Comparison of ENCODE assay signal across 8 cellular contexts in genomic region chr11:64230209-64230984, GRCh38.
DNase-seq lines count a peak whose midpoint lies in the region; ATAC-seq and TF ChIP-seq lines count a peak whose summit lies in the region.

Gene DNAJC4 (plus strand): TSS chr11:64230548. CDS start chr11:64230855, 307 bp downstream.

- H3K27ac ChIP-seq in RWPE1, result peak within 1 kb of the TSS; percentile 98

- H3K4me1 Mint-ChIP-seq in nephron, result peaks cover 34% of the 10 kb centered on the region
- peaks cover 58% of the 10 kb centered on the region for H3K4me1 Mint-ChIP-seq in stimulated activated naive CD8-positive, alpha-beta T cell treated with anti-CD3 and anti-CD28 coated beads, Interleukin-15, Interleukin-2, amounts not matched to agents 100 ng/mL and 50 ng/mL, for 24 hours (ENCODE audit: low read depth)

- H3K36me3 Mint-ChIP-seq in nephron (ENCODE audit: low read depth), result no peaks in the 10 kb centered on the region
- H3K36me3 Mint-ChIP-seq in stimulated activated naive CD8-positive, alpha-beta T cell treated with anti-CD3 and anti-CD28 coated beads, Interleukin-15, Interleukin-2, amounts not matched to agents 100 ng/mL and 50 ng/mL, for 24 hours (ENCODE audit: low read depth), result no peaks in the 10 kb centered on the region

- no peaks in the 10 kb centered on the region for H3K9me3 Mint-ChIP-seq in nephron
- H3K9me3 Mint-ChIP-seq in stimulated activated naive CD8-positive, alpha-beta T cell treated with anti-CD3 and anti-CD28 coated beads, Interleukin-15, Interleukin-2, amounts not matched to agents 100 ng/mL and 50 ng/mL, for 24 hours, result no peaks in the 10 kb centered on the region

- H3K4me3 ChIP-seq in LNCaP clone FGC (ENCODE audit: low read depth, low read length) (peak within 1 kb of the TSS; percentile 69), fibroblast of pulmonary artery (replicated peaks; ENCODE audit: low read depth, low read length) (peak within 1 kb of the TSS; percentile 76)

- peak within 1 kb of the TSS; percentile 84 to 92 (median 89) for H3K4me3 Mint-ChIP-seq in nephron
- peak within 1 kb of the TSS; percentile 86 for H3K4me3 Mint-ChIP-seq in stimulated activated naive CD8-positive, alpha-beta T cell treated with anti-CD3 and anti-CD28 coated beads, Interleukin-15, Interleukin-2, amounts not matched to agents 100 ng/mL and 50 ng/mL, for 24 hours

- peaks cover 4% of the 10 kb centered on the region for H3K27me3 Mint-ChIP-seq in nephron (ENCODE audit: low read depth)
- no peaks in the 10 kb centered on the region for H3K27me3 Mint-ChIP-seq in stimulated activated naive CD8-positive, alpha-beta T cell treated with anti-CD3 and anti-CD28 coated beads, Interleukin-15, Interleukin-2, amounts not matched to agents 100 ng/mL and 50 ng/mL, for 24 hours

- DNase-seq in COR-L47 (lab: John Stamatoyannopoulos, UW) (peak; percentile 97), LNCaP clone FGC (ENCODE audit: low read depth) (peak; percentile 72), RWPE1 (ENCODE audit: low spot score) (no peak), fibroblast of pulmonary artery (ENCODE audit: low read depth) (peak; percentile 86)
- DNase-seq in activated effector memory CD4-positive, alpha-beta T cell treated with anti-CD3 and anti-CD28 coated beads, Interleukin-2, amount 50 U/mL, for 16 hours, result peak; percentile 95

- H3K27ac Mint-ChIP-seq in nephron, result peak within 1 kb of the TSS; percentile 62 to 92 (median 89)
- peak within 1 kb of the TSS; percentile 85 for H3K27ac Mint-ChIP-seq in stimulated activated naive CD8-positive, alpha-beta T cell treated with anti-CD3 and anti-CD28 coated beads, Interleukin-15, Interleukin-2, amounts not matched to agents 100 ng/mL and 50 ng/mL, for 24 hours

- POLR2A ChIA-PET in RWPE1 (lab: Yijun Ruan, JAX; ENCODE audit: low non-redundant PET), result interaction anchor here (0.5 kb wide), 1 partner anchor 94 kb away, joined by 3 read pairs; no protein-coding TSS in a partner anchor

- CTCF ChIA-PET in RWPE1 (lab: Yijun Ruan, JAX), result interaction anchor here (0.6 kb wide), 2 partner anchors 77 to 1549 kb away, joined by 3 to 4 read pairs; no protein-coding TSS in a partner anchor

- peak; percentile 42 for ATAC-seq in GM21528 (IDR thresholded peaks at IDR 0.05; ENCODE audit: low FRiP score, unreplicated experiment)

- TF ChIP-seq CTCF in LNCaP clone FGC (IDR thresholded peaks at IDR 0.05; ENCODE audit: control insufficient read depth, extremely low read depth, insufficient read depth), result no peak
- TF ChIP-seq CTCF in RWPE1 (conservative IDR thresholded peaks at IDR 0.05; ENCODE audit: low read depth), result no peak
- TF ChIP-seq CTCF in fibroblast of pulmonary artery (IDR thresholded peaks at IDR 0.05; ENCODE audit: low read length, missing control alignments), result no peak
- no peak for TF ChIP-seq CTCF in nephron (IDR thresholded peaks at IDR 0.05; ENCODE audit: unreplicated experiment in 3 of 3)
